In the genomic region with DNA sequence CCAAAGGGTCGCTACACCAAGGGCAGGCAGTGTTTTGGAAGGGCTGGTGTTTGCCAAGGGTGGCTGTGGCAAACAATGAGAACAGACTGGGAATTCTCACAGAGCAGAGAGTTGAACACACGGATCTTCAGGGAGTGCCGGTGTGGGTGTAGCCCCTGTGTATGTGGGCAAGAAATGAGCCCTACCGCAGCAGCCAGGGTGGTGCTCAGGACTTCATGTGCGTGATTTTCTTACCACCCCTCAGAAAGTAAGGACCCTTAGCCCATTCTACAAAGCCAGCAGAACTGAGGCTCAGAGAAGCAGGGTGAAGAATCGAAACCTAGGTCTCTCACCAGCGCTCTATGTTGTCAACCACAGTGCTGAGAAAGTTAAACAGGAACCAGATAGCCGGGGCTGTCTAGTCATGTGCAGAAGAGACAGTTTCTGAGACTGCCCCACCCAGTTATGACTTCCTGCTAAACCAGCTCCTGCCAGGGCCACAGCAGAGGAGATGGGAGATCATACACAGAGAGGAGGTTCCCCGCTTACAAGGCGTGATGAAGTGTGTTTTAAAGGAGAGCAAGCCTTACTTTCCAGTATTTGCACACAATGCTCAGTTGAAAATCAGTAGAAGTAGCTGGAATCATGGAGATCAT, we compare ENCODE assay signal across 8 cellular contexts. TPM values are rescaled to one million over a fixed set of nuclear protein-coding genes. Genes with fewer than 3 reads are reported as not detected.
DNase-seq lines count a peak whose midpoint lies in the region; ATAC-seq and TF ChIP-seq lines count a peak whose summit lies in the region.

No MANE protein-coding gene starts in this region.

- H3K9me3 Mint-ChIP-seq in CD4-positive, alpha-beta T cell, result no peaks in the 10 kb centered on the region
- H3K9me3 Mint-ChIP-seq in activated B cell treated with CpG ODN at 0.5 μM for 24 hours (no peaks in the 10 kb centered on the region), type B pancreatic cell (peaks cover 4% of the 10 kb centered on the region)
- peaks cover 6% of the 10 kb centered on the region for H3K9me3 Mint-ChIP-seq in dendritic cell treated with granulocyte-macrophage colony-stimulating factor and Interleukin-4, amounts not matched to agents 40 ng/mL and 50 ng/mL, for 4 days
- H3K9me3 Mint-ChIP-seq in natural killer cell treated with Interleukin-12 subunit alpha and Interleukin-12 subunit beta and Interleukin-15 and Interleukin-18, amount 100 ng/mL, for 72 hours, result no peaks in the 10 kb centered on the region

- no peaks in the 10 kb centered on the region for H3K27me3 ChIP-seq in CD4-positive, alpha-beta T cell (ENCODE audit: control insufficient read depth, insufficient read depth, low read length)
- H3K27me3 ChIP-seq in HL-60 (ENCODE audit: insufficient read depth, poor library complexity, severe bottlenecking), result no peaks in the 10 kb centered on the region

- no peak for TF ChIP-seq CTCF in CD4-positive, alpha-beta T cell (IDR thresholded peaks at IDR 0.05)
- TF ChIP-seq CTCF in HL-60 (IDR thresholded peaks at IDR 0.05; ENCODE audit: insufficient read depth, low read length) (no peak), activated B cell treated with CpG ODN at 0.5 μM for 24 hours (IDR thresholded peaks at IDR 0.05) (no peak), type B pancreatic cell (conservative IDR thresholded peaks at IDR 0.05) (no peak)

- DNase-seq in CD4-positive, alpha-beta T cell, result peak; percentile 60 to 87 (median 72)
- peak; percentile 35 to 90 for DNase-seq in HL-60 (ENCODE audit: low read depth in 1 of 2, low spot score in 1 of 2)
- DNase-seq in activated B cell treated with CpG ODN at 0.5 μM for 24 hours, result peak; percentile 46
- peak; percentile 72 for DNase-seq in natural killer cell treated with Interleukin-12 subunit alpha and Interleukin-12 subunit beta and Interleukin-15 and Interleukin-18, amount 100 ng/mL, for 72 hours (ENCODE audit: low spot score)
- DNase-seq in type B pancreatic cell (ENCODE audit: extremely low spot score, unreplicated experiment), result no peak
- no peak for DNase-seq in NCI-H1105 (lab: John Stamatoyannopoulos, UW)

- no peaks in the 10 kb centered on the region for H3K9me3 ChIP-seq in CD4-positive, alpha-beta T cell (ENCODE audit: control insufficient read depth, low read length)

- H3K36me3 Mint-ChIP-seq in CD4-positive, alpha-beta T cell (ENCODE audit: low read depth), result peaks cover 10% of the 10 kb centered on the region
- peaks cover 17% of the 10 kb centered on the region for H3K36me3 Mint-ChIP-seq in activated B cell treated with CpG ODN at 0.5 μM for 24 hours (ENCODE audit: low read depth)
- H3K36me3 Mint-ChIP-seq in dendritic cell treated with granulocyte-macrophage colony-stimulating factor and Interleukin-4, amounts not matched to agents 40 ng/mL and 50 ng/mL, for 4 days (ENCODE audit: low read depth), result peaks cover 23% of the 10 kb centered on the region
- no peaks in the 10 kb centered on the region for H3K36me3 Mint-ChIP-seq in natural killer cell treated with Interleukin-12 subunit alpha and Interleukin-12 subunit beta and Interleukin-15 and Interleukin-18, amount 100 ng/mL, for 72 hours
- H3K36me3 Mint-ChIP-seq in type B pancreatic cell, result peaks cover 7% of the 10 kb centered on the region

- peak; percentile 94 for ATAC-seq in CD4-positive, alpha-beta T cell (ENCODE audit: poor library complexity)
- ATAC-seq in GM19468 (IDR thresholded peaks at IDR 0.05; ENCODE audit: extremely low read depth, unreplicated experiment) (peak; percentile 98), activated B cell treated with CpG ODN at 0.5 μM for 24 hours (ENCODE audit: low read depth) (peak; percentile 95)
- ATAC-seq in natural killer cell treated with Interleukin-12 subunit alpha and Interleukin-12 subunit beta and Interleukin-15 and Interleukin-18, amount 100 ng/mL, for 72 hours, result peak; percentile 97 to 100

- H3K4me3 Mint-ChIP-seq in CD4-positive, alpha-beta T cell, result peak overlapping the region; percentile 67
- H3K4me3 Mint-ChIP-seq in activated B cell treated with CpG ODN at 0.5 μM for 24 hours (peak overlapping the region; percentile 78), type B pancreatic cell (peak overlapping the region; percentile 59)
- H3K4me3 Mint-ChIP-seq in dendritic cell treated with granulocyte-macrophage colony-stimulating factor and Interleukin-4, amounts not matched to agents 40 ng/mL and 50 ng/mL, for 4 days, result peak overlapping the region; percentile 79
- H3K4me3 Mint-ChIP-seq in natural killer cell treated with Interleukin-12 subunit alpha and Interleukin-12 subunit beta and Interleukin-15 and Interleukin-18, amount 100 ng/mL, for 72 hours, result peak overlapping the region; percentile 41

- peak overlapping the region; percentile 96 for H3K27ac ChIP-seq in CD4-positive, alpha-beta T cell (ENCODE audit: low read depth, low read length)
- H3K27ac ChIP-seq in HL-60 (replicated peaks), result peak overlapping the region; percentile 70

- H3K27ac Mint-ChIP-seq in CD4-positive, alpha-beta T cell, result peak overlapping the region; percentile 96
- H3K27ac Mint-ChIP-seq in activated B cell treated with CpG ODN at 0.5 μM for 24 hours (peak overlapping the region; percentile 98), type B pancreatic cell (peak overlapping the region; percentile 96)
- peak overlapping the region; percentile 98 for H3K27ac Mint-ChIP-seq in dendritic cell treated with granulocyte-macrophage colony-stimulating factor and Interleukin-4, amounts not matched to agents 40 ng/mL and 50 ng/mL, for 4 days
- peak overlapping the region; percentile 53 to 72 for H3K27ac Mint-ChIP-seq in natural killer cell treated with Interleukin-12 subunit alpha and Interleukin-12 subunit beta and Interleukin-15 and Interleukin-18, amount 100 ng/mL, for 72 hours

- H3K27me3 Mint-ChIP-seq in CD4-positive, alpha-beta T cell, result no peaks in the 10 kb centered on the region
- H3K27me3 Mint-ChIP-seq in activated B cell treated with CpG ODN at 0.5 μM for 24 hours (no peaks in the 10 kb centered on the region), type B pancreatic cell (no peaks in the 10 kb centered on the region)
- H3K27me3 Mint-ChIP-seq in dendritic cell treated with granulocyte-macrophage colony-stimulating factor and Interleukin-4, amounts not matched to agents 40 ng/mL and 50 ng/mL, for 4 days, result no peaks in the 10 kb centered on the region
- H3K27me3 Mint-ChIP-seq in natural killer cell treated with Interleukin-12 subunit alpha and Interleukin-12 subunit beta and Interleukin-15 and Interleukin-18, amount 100 ng/mL, for 72 hours, result no peaks in the 10 kb centered on the region

- intact Hi-C loops in CD4-positive, alpha-beta T cell (cut with DNase I, micrococcal nuclease), result loop anchor here (1.0 to 2.0 kb wide), 4 partner anchors 9 to 142 kb away; a partner anchor contains a TSS
- intact Hi-C loops in activated B cell treated with CpG ODN at 0.5 μM for 24 hours (cut with micrococcal nuclease), result loop anchor here (1.0 to 2.0 kb wide), 8 partner anchors 9 to 142 kb away; a partner anchor contains a TSS
- intact Hi-C loops in dendritic cell treated with granulocyte-macrophage colony-stimulating factor and Interleukin-4, amounts not matched to agents 40 ng/mL and 50 ng/mL, for 4 days (cut with micrococcal nuclease), result loop anchor here (5.0 kb wide), 1 partner anchor 34 kb away; no protein-coding TSS in a partner anchor

- CTCF ChIA-PET in CD4-positive, alpha-beta T cell (lab: Charles Lee), result interaction anchor here (1.5 to 3.3 kb wide), 4 partner anchors 9 to 156 kb away, joined by 3 to 17 read pairs (median 8); a partner anchor contains a TSS
- CTCF ChIA-PET in activated B cell treated with CpG ODN at 0.5 μM for 24 hours (lab: Charles Lee), result interaction anchor here (0.6 to 2.3 kb wide), 7 partner anchors 11 to 148 kb away, joined by 3 to 21 read pairs (median 3); a partner anchor contains a TSS

- peak overlapping the region; percentile 37 for H3K4me3 ChIP-seq in HL-60 (replicated peaks; ENCODE audit: insufficient read depth, low read length)

- POLR2A ChIA-PET in CD4-positive, alpha-beta T cell (lab: Charles Lee), result interaction anchor here (0.5 to 9.8 kb wide), 21 partner anchors 9 to 162 kb away, joined by 3 to 329 read pairs (median 5); a partner anchor contains a TSS
- POLR2A ChIA-PET in activated B cell treated with CpG ODN at 0.5 μM for 24 hours (lab: Charles Lee), result interaction anchor here (0.6 to 8.4 kb wide), 19 partner anchors 9 to 143 kb away, joined by 3 to 333 read pairs (median 7); a partner anchor contains a TSS

- H3K4me1 Mint-ChIP-seq in CD4-positive, alpha-beta T cell (ENCODE audit: low read depth), result peaks cover 39% of the 10 kb centered on the region
- peaks cover 61% of the 10 kb centered on the region for H3K4me1 Mint-ChIP-seq in activated B cell treated with CpG ODN at 0.5 μM for 24 hours
- peaks cover 36% of the 10 kb centered on the region for H3K4me1 Mint-ChIP-seq in dendritic cell treated with granulocyte-macrophage colony-stimulating factor and Interleukin-4, amounts not matched to agents 40 ng/mL and 50 ng/mL, for 4 days (ENCODE audit: low read depth)
- H3K4me1 Mint-ChIP-seq in natural killer cell treated with Interleukin-12 subunit alpha and Interleukin-12 subunit beta and Interleukin-15 and Interleukin-18, amount 100 ng/mL, for 72 hours (ENCODE audit: low read depth in 2 of 2), result peaks cover 21 to 25% of the 10 kb centered on the region in 2 donors
- H3K4me1 Mint-ChIP-seq in type B pancreatic cell (ENCODE audit: unreplicated experiment), result peaks cover 10% of the 10 kb centered on the region

RNA-seq across cellular contexts. Expression of a gene that starts 21.9 kb away (rescaled TPM):
- total RNA-seq in CD4-positive, alpha-beta T cell, result 10 to 100 TPM; 70.2 to 71.0 TPM
- total RNA-seq in activated B cell treated with CpG ODN at 0.5 μM for 24 hours (55.4 and 65.6 TPM in 2 replicates), type B pancreatic cell (ENCODE audit: low replicate concordance) (23.6 and 26.9 TPM in 2 replicates)
- total RNA-seq in natural killer cell treated with Interleukin-12 subunit alpha and Interleukin-12 subunit beta and Interleukin-15 and Interleukin-18, amount 100 ng/mL, for 72 hours, result 10 to 100 TPM; 26.8 to 28.7 TPM

Comparison
In these comparisons a context has a peak if more than half of its experiments do, and no peak if none do; other contexts are left out.
1. DNase-seq: peak in CD4-positive, alpha-beta T cell (10 of 10), HL-60 (2 of 2), activated B cell treated with CpG ODN at 0.5 μM for 24 hours (single experiment) and natural killer cell treated with Interleukin-12 subunit alpha and Interleukin-12 subunit beta and Interleukin-15 and Interleukin-18, amount 100 ng/mL, for 72 hours (single experiment); none in type B pancreatic cell (single experiment) and NCI-H1105 (single experiment).
2. Peak in every context shown above with its lines, with median percentiles within 50 percentile points of each other: ATAC-seq, H3K27ac Mint-ChIP-seq and H3K4me3 Mint-ChIP-seq.